21 cellular contexts compared by ENCODE assay signal in genomic region chr5:34728236-34728635, GRCh38.
"Had no signal": no experiment of that assay in that cellular context is flagged by ENCODE, and none has a peak within 500 bp of the region (broad histone marks: within the 10 kb centered on the region; RNA-seq: fewer than 3 reads in every experiment).

No MANE protein-coding gene starts in this region.

- H3K27ac Mint-ChIP-seq: effector memory CD8-positive, alpha-beta T cell; memory B cell; natural killer cell treated with Interleukin-12 subunit alpha and Interleukin-12 subunit beta and Interleukin-15 and Interleukin-18, amount 100 ng/mL, for 72 hours; neural progenitor cell; stimulated activated memory B cell treated with anti-CD40 and anti-IgM and Interleukin-4, amounts not matched to agents 10 μg/mL and 1 μg/mL and 100 μg/mL, for 72 hours; stimulated activated naive CD8-positive, alpha-beta T cell treated with anti-CD3 and anti-CD28 coated beads, Interleukin-15, Interleukin-2, amounts not matched to agents 100 ng/mL and 50 ng/mL, for 24 hours had no signal

- H3K9me3 Mint-ChIP-seq: effector memory CD8-positive, alpha-beta T cell; natural killer cell treated with Interleukin-12 subunit alpha and Interleukin-12 subunit beta and Interleukin-15 and Interleukin-18, amount 100 ng/mL, for 72 hours had no signal

- H3K4me3 Mint-ChIP-seq: central memory CD8-positive, alpha-beta T cell; effector memory CD8-positive, alpha-beta T cell; memory B cell; natural killer cell treated with Interleukin-12 subunit alpha and Interleukin-12 subunit beta and Interleukin-15 and Interleukin-18, amount 100 ng/mL, for 72 hours; neural progenitor cell; stimulated activated memory B cell treated with anti-CD40 and anti-IgM and Interleukin-4, amounts not matched to agents 10 μg/mL and 1 μg/mL and 100 μg/mL, for 72 hours; stimulated activated naive CD8-positive, alpha-beta T cell treated with anti-CD3 and anti-CD28 coated beads, Interleukin-15, Interleukin-2, amounts not matched to agents 100 ng/mL and 50 ng/mL, for 24 hours had no signal

- H3K27ac ChIP-seq: coronary artery, left ventricle myocardium inferior, lower lobe of right lung, neural progenitor cell, prostate gland, skin epidermis, spleen, thoracic aorta, tibial nerve, upper lobe of left lung had no signal

- H3K27me3 ChIP-seq: neural progenitor cell, spleen, tibial nerve, upper lobe of left lung had no signal

- H3K9ac ChIP-seq: neural progenitor cell had no signal

- H2AFZ ChIP-seq: neural progenitor cell had no signal

- H3K36me3 Mint-ChIP-seq: natural killer cell treated with Interleukin-12 subunit alpha and Interleukin-12 subunit beta and Interleukin-15 and Interleukin-18, amount 100 ng/mL, for 72 hours; stimulated activated memory B cell treated with anti-CD40 and anti-IgM and Interleukin-4, amounts not matched to agents 10 μg/mL and 1 μg/mL and 100 μg/mL, for 72 hours had no signal

- H3K36me3 ChIP-seq: left ventricle myocardium inferior, lower lobe of right lung, neural progenitor cell, prostate gland, spleen, thoracic aorta, upper lobe of left lung had no signal

- H3K4me3 ChIP-seq: coronary artery, left ventricle myocardium inferior, lower lobe of right lung, neural progenitor cell, prostate gland, skin epidermis, spleen, thoracic aorta, tibial nerve, upper lobe of left lung had no signal

- H3K4me1 ChIP-seq: left ventricle myocardium inferior, lower lobe of right lung, neural progenitor cell, prostate gland had no signal

- H3K9me3 ChIP-seq: left ventricle myocardium inferior, lower lobe of right lung, prostate gland, thoracic aorta, tibial nerve, upper lobe of left lung had no signal

- DNase-seq: effector memory CD8-positive, alpha-beta T cell; head of caudate nucleus; kidney; left cardiac atrium; left ventricle myocardium inferior; lower lobe of right lung; right cardiac atrium; spleen; stimulated activated CD4-positive, alpha-beta T cell treated with anti-CD3 and anti-CD28 coated beads, Interleukin-4, amount 100 ng/mL, for 4 hours; upper lobe of left lung had no signal

- H3K27me3 Mint-ChIP-seq: stimulated activated memory B cell treated with anti-CD40 and anti-IgM and Interleukin-4, amounts not matched to agents 10 μg/mL and 1 μg/mL and 100 μg/mL, for 72 hours had no signal

- H3K4me2 ChIP-seq: neural progenitor cell had no signal

- H3K4me1 Mint-ChIP-seq: central memory CD8-positive, alpha-beta T cell; memory B cell; stimulated activated memory B cell treated with anti-CD40 and anti-IgM and Interleukin-4, amounts not matched to agents 10 μg/mL and 1 μg/mL and 100 μg/mL, for 72 hours had no signal
